ENCODE assay signal across 25 cellular contexts in genomic region chr10:98313598-98313997, GRCh38. TPM values are rescaled to one million over a fixed set of nuclear protein-coding genes. Genes with fewer than 3 reads are reported as not detected.
DNase-seq lines count a peak whose midpoint lies in the region; ATAC-seq and TF ChIP-seq lines count a peak whose summit lies in the region.
"Had no signal": no experiment of that assay in that cellular context is flagged by ENCODE, and none has a peak within 500 bp of the region (broad histone marks: within the 10 kb centered on the region; RNA-seq: fewer than 3 reads in every experiment).

No MANE protein-coding gene starts in this region.

- no peaks in the 10 kb centered on the region for H3K36me3 Mint-ChIP-seq in type B pancreatic cell
- H3K36me3 Mint-ChIP-seq in T-helper 17 cell (ENCODE audit: low read depth) = peaks cover 3% of the 10 kb centered on the region
- H3K36me3 Mint-ChIP-seq: CD4-positive, alpha-beta memory T cell had no signal

- H2AFZ ChIP-seq in SK-N-SH (ENCODE audit: low read depth) (no peak overlapping the region), GM23248 (no peak overlapping the region)
- H2AFZ ChIP-seq: GM23338 had no signal

- H3K9ac ChIP-seq in SK-N-SH (no peak overlapping the region), skeletal muscle tissue (ENCODE audit: low read depth in 1 of 3, low read length in 3 of 3) (no peak overlapping the region), GM23248 (no peak overlapping the region)

- CTCF ChIA-PET in SK-N-SH (lab: Yijun Ruan, JAX) = interaction anchor here (0.7 to 3.3 kb wide), 5 partner anchors 20 to 399 kb away, joined by 3 to 14 read pairs (median 4); no protein-coding TSS in a partner anchor

- H3K36me3 ChIP-seq in SK-N-SH (replicated peaks in 1 of 2; ENCODE audit: control insufficient read depth in 1 of 2, insufficient read depth in 2 of 2, low read length in 1 of 2) (no peaks in the 10 kb centered on the region), skeletal muscle tissue (ENCODE audit: control insufficient read depth in 3 of 3, insufficient read depth in 3 of 3, low read length in 3 of 3) (no peaks in the 10 kb centered on the region), GM23248 (ENCODE audit: low read depth) (no peaks in the 10 kb centered on the region)

- POLR2A ChIA-PET in SK-N-SH (lab: Yijun Ruan, JAX) = no interaction called here

- H3K4me3 ChIP-seq in SK-N-SH (ENCODE audit: low read depth in 2 of 2, low read length in 1 of 2) = no peak overlapping the region
- H3K4me3 ChIP-seq in skeletal muscle tissue (ENCODE audit: low read length in 3 of 3) = no peak overlapping the region
- no peak overlapping the region for H3K4me3 ChIP-seq in GM23248
- H3K4me3 ChIP-seq: A549, GM12878, GM23338 had no signal

- H3K4me3 Mint-ChIP-seq in type B pancreatic cell (no peak overlapping the region), T-helper 17 cell (no peak overlapping the region)
- H3K4me3 Mint-ChIP-seq: CD4-positive, alpha-beta memory T cell; GM23338; HFFc6 had no signal

- no peak for TF ChIP-seq CTCF in SK-N-SH (IDR thresholded peaks at IDR 0.05)
- no peak for TF ChIP-seq CTCF in type B pancreatic cell (conservative IDR thresholded peaks at IDR 0.05)

- peaks cover 5% of the 10 kb centered on the region for H3K27me3 Mint-ChIP-seq in type B pancreatic cell
- peaks cover 80% of the 10 kb centered on the region for H3K27me3 Mint-ChIP-seq in T-helper 17 cell

- ATAC-seq in SK-N-SH treated with all-trans-retinoic acid at 6 μM for 48 hours (no peak), left colon (peak; percentile 36), T-helper 17 cell (no peak)
- ATAC-seq: A549, GM12878, GM23338 had no signal

- H3K9me3 ChIP-seq in SK-N-SH = no peaks in the 10 kb centered on the region
- no peaks in the 10 kb centered on the region for H3K9me3 ChIP-seq in skeletal muscle tissue (ENCODE audit: control insufficient read depth in 3 of 3, low read length in 3 of 3)
- no peaks in the 10 kb centered on the region for H3K9me3 ChIP-seq in T-helper 17 cell (ENCODE audit: control insufficient read depth, low read length, poor library complexity, severe bottlenecking)
- no peaks in the 10 kb centered on the region for H3K9me3 ChIP-seq in GM23248 (ENCODE audit: low read depth)
- H3K9me3 ChIP-seq: A549 had no signal

- no peaks in the 10 kb centered on the region for H3K27me3 ChIP-seq in SK-N-SH (ENCODE audit: insufficient read depth)
- peaks cover 0 to 4% (median 0%) of the 10 kb centered on the region in 3 donors for H3K27me3 ChIP-seq in skeletal muscle tissue (ENCODE audit: control insufficient read depth in 3 of 3, insufficient read depth in 3 of 3, low read length in 3 of 3)
- no peaks in the 10 kb centered on the region for H3K27me3 ChIP-seq in GM23248 (replicated peaks; ENCODE audit: insufficient read depth)

- H3K4me2 ChIP-seq in SK-N-SH = no peak overlapping the region
- no peak overlapping the region for H3K4me2 ChIP-seq in GM23248 (ENCODE audit: unreplicated experiment)
- H3K4me2 ChIP-seq: A549, GM23338 had no signal

- H3K4me1 ChIP-seq in SK-N-SH (ENCODE audit: control insufficient read depth in 1 of 2, insufficient read depth in 2 of 2, low read depth in 1 of 2, low read length in 1 of 2) = peaks cover 10 to 19% of the 10 kb centered on the region in 2 experiments; a peak in 2 of 4 replicates
- H3K4me1 ChIP-seq in skeletal muscle tissue (ENCODE audit: control insufficient read depth in 3 of 3, insufficient read depth in 3 of 3, low read length in 3 of 3) = peaks cover 17 to 55% (median 40%) of the 10 kb centered on the region in 3 donors
- peaks cover 66% of the 10 kb centered on the region for H3K4me1 ChIP-seq in GM23248 (ENCODE audit: insufficient read depth)
- H3K4me1 ChIP-seq: A549 had no signal

- WGBS in SK-N-SH (ENCODE audit: low lambda C conversion rate) = 76% methylated on average over 3 of the region's 3 CpGs
- 61 to 64% methylated on average over 3 of the region's 3 CpGs for WGBS in GM23248 (ENCODE audit: low coverage in 1 of 2, low lambda C conversion rate in 2 of 2, missing lambda C conversion rate in 2 of 2), 2 experiments

- no peak for DNase-seq in SK-N-SH
- no peak for DNase-seq in left colon
- no peak for DNase-seq in type B pancreatic cell (ENCODE audit: extremely low spot score, unreplicated experiment)
- no peak for DNase-seq in dermis blood vessel endothelial cell
- DNase-seq in T-helper 17 cell = no peak
- no peak for DNase-seq in GM23248
- DNase-seq: AML-193; Calu3; CD4-positive, alpha-beta memory T cell; DMS 273 treated with DMSO at 0.1 percent for 48 hours; DMS53; DND-41; EL; HCEC 1CT; HFFc6 had no signal

- H3K27ac Mint-ChIP-seq in type B pancreatic cell = peak overlapping the region; percentile 49
- no peak overlapping the region for H3K27ac Mint-ChIP-seq in T-helper 17 cell
- H3K27ac Mint-ChIP-seq: CD4-positive, alpha-beta memory T cell; GM23338; HFFc6 had no signal

- no peak for TF ChIP-seq EP300 in SK-N-SH (IDR thresholded peaks at IDR 0.05; ENCODE audit: borderline replicate concordance in 1 of 2, low read depth in 1 of 2, low read length in 1 of 2)

- H3F3A ChIP-seq in SK-N-SH (replicated peaks; ENCODE audit: insufficient read depth) (no peaks in the 10 kb centered on the region), GM23248 (ENCODE audit: insufficient read depth) (peaks cover 45% of the 10 kb centered on the region)

- H3K79me2 ChIP-seq in SK-N-SH (ENCODE audit: insufficient read depth) (no peaks in the 10 kb centered on the region), GM23248 (ENCODE audit: insufficient read depth) (no peaks in the 10 kb centered on the region)

- TF ChIP-seq RAD21 in SK-N-SH (IDR thresholded peaks at IDR 0.05; ENCODE audit: low read length) = no peak

- intact Hi-C loops in left colon (cut with DNase I, micrococcal nuclease) = no loop called here

- no peak overlapping the region for H3K27ac ChIP-seq in SK-N-SH (ENCODE audit: low read depth in 2 of 2, low read length in 1 of 2)
- H3K27ac ChIP-seq in skeletal muscle tissue (ENCODE audit: low read depth, low read length) = peak overlapping the region; percentile 59
- no peak overlapping the region for H3K27ac ChIP-seq in GM23248
- H3K27ac ChIP-seq: 22Rv1, A549, C4-2B, HL-60 had no signal

- no peaks in the 10 kb centered on the region for H3K9me2 ChIP-seq in SK-N-SH
- no peaks in the 10 kb centered on the region for H3K9me2 ChIP-seq in GM23248 (ENCODE audit: insufficient read depth)

- in situ Hi-C loops in GM23248 (cut with MboI) = no loop called here

- H4K20me1 ChIP-seq in SK-N-SH (ENCODE audit: insufficient read depth) (no peaks in the 10 kb centered on the region), GM23248 (ENCODE audit: insufficient read depth) (no peaks in the 10 kb centered on the region)

- H3K4me1 Mint-ChIP-seq in type B pancreatic cell (ENCODE audit: unreplicated experiment) = peaks cover 25% of the 10 kb centered on the region
- H3K4me1 Mint-ChIP-seq in T-helper 17 cell = no peaks in the 10 kb centered on the region

- no peaks in the 10 kb centered on the region for H3K9me3 Mint-ChIP-seq in type B pancreatic cell
- H3K9me3 Mint-ChIP-seq: GM23338, HFFc6 had no signal

TF ChIP-seq in SK-N-SH treated with all-trans-retinoic acid at 6 μM for 48 hours, 23 proteins besides CTCF, POLR2A, EP300 and RAD21:
- no peak for TF ChIP-seq ISL1 (CRISPR knock-in tag; IDR thresholded peaks at IDR 0.05)
- TF ChIP-seq CSRNP3 (CRISPR knock-in tag; IDR thresholded peaks at IDR 0.05) = no peak
- no peak for TF ChIP-seq BACH2 (CRISPR knock-in tag; IDR thresholded peaks at IDR 0.05; ENCODE audit: borderline replicate concordance)
- TF ChIP-seq ARNTL (CRISPR knock-in tag; IDR thresholded peaks at IDR 0.05; ENCODE audit: borderline replicate concordance, low read depth) = no peak
- no peak for TF ChIP-seq ZC3H10 (CRISPR knock-in tag; IDR thresholded peaks at IDR 0.05)
- TF ChIP-seq TCF4 (CRISPR knock-in tag; IDR thresholded peaks at IDR 0.05; ENCODE audit: borderline replicate concordance) = no peak
- TF ChIP-seq PPARA (CRISPR knock-in tag; IDR thresholded peaks at IDR 0.05; ENCODE audit: borderline replicate concordance) = no peak
- TF ChIP-seq POU6F1 (CRISPR knock-in tag; IDR thresholded peaks at IDR 0.05; ENCODE audit: borderline replicate concordance, low read depth) = no peak
- no peak for TF ChIP-seq ZFP30 (CRISPR knock-in tag; IDR thresholded peaks at IDR 0.05)
- no peak for TF ChIP-seq OSR1 (CRISPR knock-in tag; IDR thresholded peaks at IDR 0.05)
- no peak for TF ChIP-seq RARB (CRISPR knock-in tag; IDR thresholded peaks at IDR 0.05)

RNA-seq across cellular contexts. Expression of gene LOXL4, which starts 45.6 kb away (rescaled TPM):
- polyA plus RNA-seq in SK-N-SH (2012; rRNA removed) = 1.4 and 1.7 TPM in 2 replicates
- 0.76 and 1.4 TPM in 2 replicates for polyA plus RNA-seq in SK-N-SH (2012; cell fraction: cytosol; rRNA removed)
- polyA plus RNA-seq in SK-N-SH (2012; cell fraction: nucleus; rRNA removed) = 1.8 and 2.2 TPM in 2 replicates
- 1 to 10 TPM in 1 of 2 donors, under 1 TPM in 1; 0.34 to 1.6 TPM for total RNA-seq in left colon
- 4.2 TPM for total RNA-seq in skeletal muscle tissue
- total RNA-seq in type B pancreatic cell (ENCODE audit: low replicate concordance) = 40.5 and 59.4 TPM in 2 replicates
- 0.68 and 0.88 TPM in 2 replicates for total RNA-seq in dermis blood vessel endothelial cell
- not detected for total RNA-seq in T-helper 17 cell
- 496 and 507 TPM in 2 replicates for total RNA-seq in GM23248 (2014; rRNA removed; shearing (Covaris generic))
- polyA plus RNA-seq in GM23248 (2016; fragmentation: Nextera tagmentation; extraction: Ambion mirVana) = 319 and 320 TPM in 2 replicates
- total RNA-seq: CD4-positive, alpha-beta memory T cell; G401; HT1080 had no signal
